In genomic region chr16:8173111-8173644, GRCh38 we compare ENCODE assay signal across 8 cellular contexts.
DNase-seq lines count a peak whose midpoint lies in the region; ATAC-seq and TF ChIP-seq lines count a peak whose summit lies in the region.

No MANE protein-coding gene starts in this region.

- H3K4me3 ChIP-seq in esophagus muscularis mucosa (no peak overlapping the region), neural cell (ENCODE audit: low read length) (no peak overlapping the region)

- H3K27ac ChIP-seq in esophagus muscularis mucosa (replicated peaks in 1 of 4): no peak overlapping the region
- no peak overlapping the region for H3K27ac ChIP-seq in neural cell (ENCODE audit: low read length)

- 28% methylated on average over 16 of the region's 16 CpGs for WGBS in esophagus muscularis mucosa

- H3K79me2 ChIP-seq in neural cell (replicated peaks; ENCODE audit: insufficient read depth, low read length): no peaks in the 10 kb centered on the region

- H3K9me2 ChIP-seq in neural cell (ENCODE audit: insufficient read depth, low read length): no peaks in the 10 kb centered on the region

- ATAC-seq in HG03025 (IDR thresholded peaks at IDR 0.05; ENCODE audit: low FRiP score, unreplicated experiment): no peak
- ATAC-seq in HG03175 (IDR thresholded peaks at IDR 0.05; ENCODE audit: unreplicated experiment): no peak

- H3K4me1 ChIP-seq in esophagus muscularis mucosa: no peaks in the 10 kb centered on the region

- no peaks in the 10 kb centered on the region for H3F3A ChIP-seq in neural cell (ENCODE audit: insufficient read depth, low read length, poor library complexity, severe bottlenecking)

- H2AFZ ChIP-seq in neural cell (ENCODE audit: low read depth, low read length): no peak overlapping the region

- intact Hi-C loops in esophagus muscularis mucosa (cut with DNase I): no loop called here

- peak; percentile 91 for TF ChIP-seq RAD21 in neural cell (conservative IDR thresholded peaks at IDR 0.05)

- DNase-seq in AG09319 (ENCODE audit: extremely low read depth, low read depth) (no peak), GM13977 (ENCODE audit: low spot score) (peak; percentile 22), NCI-H1105 (lab: John Stamatoyannopoulos, UW) (peak; percentile 58), SKM-1 (lab: John Stamatoyannopoulos, UW; ENCODE audit: unreplicated experiment) (peak; percentile 41), esophagus muscularis mucosa (ENCODE audit: extremely low spot score) (no peak)

- no peak for TF ChIP-seq POLR2A in esophagus muscularis mucosa (IDR thresholded peaks at IDR 0.05; ENCODE audit: low read depth)

- H3K4me2 ChIP-seq in neural cell (ENCODE audit: low read length): no peak overlapping the region

- H3K9me3 ChIP-seq in esophagus muscularis mucosa: no peaks in the 10 kb centered on the region
- H3K9me3 ChIP-seq in neural cell (ENCODE audit: low read length): no peaks in the 10 kb centered on the region

- no peak overlapping the region for H3K9ac ChIP-seq in neural cell (ENCODE audit: low read length)

- TF ChIP-seq EP300 in esophagus muscularis mucosa (IDR thresholded peaks at IDR 0.05) (no peak), neural cell (conservative IDR thresholded peaks at IDR 0.05; ENCODE audit: poor library complexity, severe bottlenecking) (no peak)

- no peaks in the 10 kb centered on the region for H4K20me1 ChIP-seq in neural cell (ENCODE audit: insufficient read depth)

- H3K36me3 ChIP-seq in esophagus muscularis mucosa (no peaks in the 10 kb centered on the region), neural cell (ENCODE audit: insufficient read depth, low read length) (no peaks in the 10 kb centered on the region)

- in situ Hi-C loops in GM13977 (cut with MboI; ENCODE audit: low pct_unique_long_range_greater_than_20kb, low sequenced_read_pairs, unreplicated experiment): no loop called here

- H3K27me3 ChIP-seq in esophagus muscularis mucosa (peaks cover 0 to 8% (median 0%) of the 10 kb centered on the region in 4 donors), neural cell (ENCODE audit: insufficient read depth, low read depth, low read length) (no peaks in the 10 kb centered on the region)

- TF ChIP-seq CTCF in AG09319 (IDR thresholded peaks at IDR 0.05; ENCODE audit: low read depth, low read length) (peak; percentile 17), GM13977 (IDR thresholded peaks at IDR 0.05; ENCODE audit: extremely low read depth, insufficient read depth, missing control alignments) (peak; percentile 72), esophagus muscularis mucosa (IDR thresholded peaks at IDR 0.05) (peak; percentile 17 to 57 (median 32)), neural cell (IDR thresholded peaks at IDR 0.05; ENCODE audit: poor library complexity, severe bottlenecking) (peak; percentile 96)

TF ChIP-seq in neural cell, 6 proteins besides CTCF, POLR2A, EP300 and RAD21:
- TF ChIP-seq SMC3 (conservative IDR thresholded peaks at IDR 0.05; ENCODE audit: poor library complexity): peak; percentile 91
- no peak for TF ChIP-seq REST (IDR thresholded peaks at IDR 0.05; ENCODE audit: borderline replicate concordance)

Comparison
In these comparisons a context has a peak if more than half of its experiments do, and no peak if none do; other contexts are left out.
1. DNase-seq: peak in GM13977 (single experiment), NCI-H1105 (single experiment) and SKM-1 (single experiment); none in AG09319 (single experiment) and esophagus muscularis mucosa (single experiment).
2. CTCF ChIP-seq: peak in every context shown above with its lines; median percentile 96 in neural cell; 72 in GM13977; 32 in esophagus muscularis mucosa; 17 in AG09319.